ENCODE assay signal across 7 cellular contexts in genomic region chr7:12396670-12397069, GRCh38. TPM values are rescaled to one million over a fixed set of nuclear protein-coding genes. Genes with fewer than 3 reads are reported as not detected.
"Had no signal": no experiment of that assay in that cellular context is flagged by ENCODE, and none has a peak within 500 bp of the region (broad histone marks: within the 10 kb centered on the region; RNA-seq: fewer than 3 reads in every experiment).

No MANE protein-coding gene starts in this region.

RNA-seq across cellular contexts. Expression of gene VWDE, which starts 7.0 kb away (rescaled TPM):
- total RNA-seq: OCI-LY7, Right ventricle myocardium inferior, Right ventricle myocardium superior, RPMI7951, SJCRH30, SJSA1 had no signal
- polyA plus RNA-seq: SK-N-SH had no signal
